1 cellular context compared by ENCODE assay signal in genomic region chr2:121095257-121096080, GRCh38.
TF ChIP-seq lines count a peak whose summit lies in the region.

No MANE protein-coding gene starts in this region.

TF ChIP-seq in HEK293, 187 proteins besides CTCF, POLR2A, EP300 and RAD21 (continued from another document):
- TF ChIP-seq ZBTB49 (tag by site-specific recombination; IDR thresholded peaks at IDR 0.05; ENCODE audit: low read depth) (no peak), ZBTB17 (tag by site-specific recombination; IDR thresholded peaks at IDR 0.05) (peak; percentile 40; the same call in 1 of the 2 replicates), ZNF211 (tag by site-specific recombination; IDR thresholded peaks at IDR 0.05; ENCODE audit: low read depth) (no peak), ZNF654 (tag by site-specific recombination; IDR thresholded peaks at IDR 0.05; ENCODE audit: low read depth) (peak; percentile 90), ZNF600 (tag by site-specific recombination; IDR thresholded peaks at IDR 0.05) (peak; percentile 57), ZNF610 (tag by site-specific recombination; IDR thresholded peaks at IDR 0.05; ENCODE audit: borderline replicate concordance) (no peak), ZNF2 (tag by site-specific recombination; IDR thresholded peaks at IDR 0.05) (0 out of 2 replicates have a peak, but pooled peaks have one; percentile 34)
TF ChIP-seq in HEK293: peak in this region for 6.
